In genomic region chr13:26708007-26708297, GRCh38 we compare ENCODE assay signal across 12 cellular contexts. TPM values are rescaled to one million over a fixed set of nuclear protein-coding genes. Genes with fewer than 3 reads are reported as not detected.
DNase-seq lines count a peak whose midpoint lies in the region; ATAC-seq, FAIRE-seq and TF ChIP-seq lines count a peak whose summit lies in the region.
"Had no signal": no experiment of that assay in that cellular context is flagged by ENCODE, and none has a peak within 500 bp of the region (broad histone marks: within the 10 kb centered on the region; RNA-seq: fewer than 3 reads in every experiment).

No MANE protein-coding gene starts in this region.

- TF ChIP-seq CTCF in 22Rv1 (IDR thresholded peaks at IDR 0.05), result peak; percentile 38
- no peak for TF ChIP-seq CTCF in GM23338 (conservative IDR thresholded peaks at IDR 0.05; ENCODE audit: low read depth in 2 of 2)
- TF ChIP-seq CTCF in RWPE1 (conservative IDR thresholded peaks at IDR 0.05; ENCODE audit: low read depth), result 0 out of 2 replicates have a peak, but pooled peaks have one; percentile 5

- no peak overlapping the region for H3K4me2 ChIP-seq in GM23338

- peaks cover 9% of the 10 kb centered on the region for H3K4me1 ChIP-seq in GM23338 (ENCODE audit: insufficient read depth)

- no peaks in the 10 kb centered on the region for H3K36me3 ChIP-seq in GM23338 (ENCODE audit: insufficient read depth)
- H3K36me3 ChIP-seq: MG63 had no signal

- no peak overlapping the region for H3K27ac Mint-ChIP-seq in GM23338
- H3K27ac Mint-ChIP-seq: H9 had no signal

- H4K20me1 ChIP-seq in GM23338 (replicated peaks; ENCODE audit: insufficient read depth), result no peaks in the 10 kb centered on the region

- ATAC-seq in GM23338, result peak; percentile 17; the same call in 2 of the 3 replicates

- H2AFZ ChIP-seq in GM23338, result no peak overlapping the region

- H3K36me3 Mint-ChIP-seq in GM23338 (ENCODE audit: low read depth), result peaks cover 7% of the 10 kb centered on the region
- H3K36me3 Mint-ChIP-seq: CD14-positive monocyte had no signal

- CTCF ChIA-PET in RWPE1 (lab: Yijun Ruan, JAX), result interaction anchor here (0.7 to 4.9 kb wide), 2 partner anchors 165 to 222 kb away, joined by 3 to 27 read pairs; no protein-coding TSS in a partner anchor

- intact Hi-C loops in posterior vena cava (cut with DNase I), result no loop called here

- FAIRE-seq in frontal cortex (lab: Jason Lieb, UNC), result no peak

- DNase-seq in GM23338 (ENCODE audit: low spot score), result no peak
- no peak for DNase-seq in RWPE1 (ENCODE audit: low spot score)
- peak; percentile 43 for DNase-seq in mesenteric fat pad (ENCODE audit: low spot score)
- no peak for DNase-seq in frontal cortex (ENCODE audit: low spot score in 2 of 2)
- no peak for DNase-seq in posterior vena cava (ENCODE audit: low spot score)
- DNase-seq in A172 (ENCODE audit: low spot score), result no peak

- H3K79me2 ChIP-seq in GM23338 (replicated peaks; ENCODE audit: insufficient read depth), result no peaks in the 10 kb centered on the region

- POLR2A ChIA-PET in RWPE1 (lab: Yijun Ruan, JAX; ENCODE audit: low non-redundant PET), result no interaction called here

- peaks cover 11% of the 10 kb centered on the region for H3K9me3 Mint-ChIP-seq in GM23338

- no peak overlapping the region for H3K4me3 ChIP-seq in GM23338
- H3K4me3 ChIP-seq: MG63 had no signal

- H3K27me3 Mint-ChIP-seq in GM23338 (ENCODE audit: insufficient read depth, low read depth, poor library complexity), result peaks cover 7% of the 10 kb centered on the region

- no peaks in the 10 kb centered on the region for H3K27me3 ChIP-seq in GM23338 (ENCODE audit: insufficient read depth)
- H3K27me3 ChIP-seq: MG63 had no signal

- peaks cover 16% of the 10 kb centered on the region for H3K4me1 Mint-ChIP-seq in GM23338
- H3K4me1 Mint-ChIP-seq: CD14-positive monocyte had no signal

- no peaks in the 10 kb centered on the region for H3F3A ChIP-seq in GM23338 (replicated peaks; ENCODE audit: low read depth)

- H3K9me2 ChIP-seq in GM23338 (ENCODE audit: insufficient read depth), result no peaks in the 10 kb centered on the region

- H3K27ac ChIP-seq in 22Rv1 (no peak overlapping the region), GM23338 (ENCODE audit: low read depth) (no peak overlapping the region), RWPE1 (no peak overlapping the region)

- H3K4me3 Mint-ChIP-seq in GM23338, result no peak overlapping the region
- H3K4me3 Mint-ChIP-seq: CD14-positive monocyte, H9 had no signal

TF ChIP-seq in GM23338, 12 proteins besides CTCF, POLR2A, EP300 and RAD21 (continues in another document):
- TF ChIP-seq STAT1 (IDR thresholded peaks at IDR 0.05; ENCODE audit: unreplicated experiment), result no peak
- TF ChIP-seq EZH2 (IDR thresholded peaks at IDR 0.05; ENCODE audit: low read depth, unreplicated experiment), result no peak
- no peak for TF ChIP-seq CREB1 (CRISPR knock-in tag; IDR thresholded peaks at IDR 0.05; ENCODE audit: low read depth)
- no peak for TF ChIP-seq EZH2phosphoT487 (IDR thresholded peaks at IDR 0.05; ENCODE audit: unreplicated experiment)
- no peak for TF ChIP-seq POLR2AphosphoS5 (IDR thresholded peaks at IDR 0.05; ENCODE audit: low read depth)
- no peak for TF ChIP-seq ZNF462 (CRISPR knock-in tag; IDR thresholded peaks at IDR 0.05)
- TF ChIP-seq ZNF331 (CRISPR knock-in tag; IDR thresholded peaks at IDR 0.05; ENCODE audit: low read depth), result no peak
- TF ChIP-seq REST (IDR thresholded peaks at IDR 0.05; ENCODE audit: unreplicated experiment), result no peak
- no peak for TF ChIP-seq JUNB (IDR thresholded peaks at IDR 0.05; ENCODE audit: unreplicated experiment)
- TF ChIP-seq ZNF114 (CRISPR knock-in tag; IDR thresholded peaks at IDR 0.05), result no peak

RNA-seq across cellular contexts. Expression of gene GPR12, which starts 52.6 kb away (rescaled TPM):
- not detected in 2 replicates for total RNA-seq in GM23338 (2014; rRNA removed; shearing (Covaris generic))
- 0.12 and 0.13 TPM in 2 replicates for polyA plus RNA-seq in GM23338 (2016; fragmentation: Nextera tagmentation; extraction: Ambion mirVana)
- total RNA-seq in mesenteric fat pad (not detected), frontal cortex (39.5 TPM), posterior vena cava (under 1 TPM; 0.09 to 0.10 TPM)
- total RNA-seq in A172 (2014; rRNA removed; shearing (Covaris generic)), result not detected in 2 replicates
- total RNA-seq: G401, H9, HT1080 had no signal
- polyA plus RNA-seq: CD14-positive monocyte had no signal

Comparison
In these comparisons a context has a peak if more than half of its experiments do, and no peak if none do; other contexts are left out.
1. CTCF ChIP-seq: peak in 22Rv1 (single experiment) and RWPE1 (single experiment); none in GM23338 (0 of 2).
2. RNA of gene GPR12, which starts 52.6 kb away (total RNA-seq): 39.5 TPM in frontal cortex (single experiment); 0.09 to 0.10 TPM in posterior vena cava, not detected in mesenteric fat pad (single experiment), not detected in GM23338 and not detected in A172; every median in the first group is over 10 times any median in the second.